Comparison of ENCODE assay signal across 23 cellular contexts in the genomic region with DNA sequence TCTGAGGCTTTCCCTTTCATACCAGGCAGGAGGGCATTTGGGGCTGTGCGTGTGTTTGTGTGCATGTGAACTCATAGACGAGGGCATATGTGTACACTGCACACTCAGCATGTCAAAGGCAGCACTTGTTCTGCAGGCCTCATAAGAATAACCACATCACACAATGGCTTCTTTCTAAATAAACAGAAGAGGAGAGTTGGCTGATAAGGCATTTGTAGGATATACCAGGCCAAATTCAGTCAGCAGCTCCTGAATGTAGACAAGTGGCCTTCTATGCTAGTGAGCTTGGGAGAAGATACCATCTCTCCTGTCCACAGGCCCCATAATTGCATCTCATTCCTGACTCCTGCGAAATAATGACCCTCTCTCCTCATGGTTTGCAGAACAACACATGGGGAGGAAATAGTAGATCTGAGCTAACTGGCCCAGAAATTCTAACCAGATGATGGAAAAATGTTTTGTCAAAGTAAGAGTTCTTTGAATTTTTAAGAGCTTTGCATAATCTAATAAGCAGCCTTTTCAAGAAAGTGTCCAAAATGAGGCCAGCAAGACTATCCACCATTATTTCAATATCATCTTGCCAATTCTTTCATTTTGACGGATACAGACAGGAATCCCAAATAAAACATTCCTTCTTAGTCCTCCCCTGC.
DNase-seq lines count a peak whose midpoint lies in the region; FAIRE-seq and TF ChIP-seq lines count a peak whose summit lies in the region.
"Had no signal": no experiment of that assay in that cellular context is flagged by ENCODE, and none has a peak within 500 bp of the region (broad histone marks: within the 10 kb centered on the region; RNA-seq: fewer than 3 reads in every experiment).

No MANE protein-coding gene starts in this region.

- no peaks in the 10 kb centered on the region for H3K9me3 ChIP-seq in astrocyte (ENCODE audit: insufficient read depth, low read depth, low read length)
- peaks cover 3% of the 10 kb centered on the region for H3K9me3 ChIP-seq in left ventricle myocardium inferior (replicated peaks)
- no peaks in the 10 kb centered on the region for H3K9me3 ChIP-seq in effector memory CD4-positive, alpha-beta T cell (ENCODE audit: control insufficient read depth, low read length)
- H3K9me3 ChIP-seq: mucosa of descending colon had no signal

- no peaks in the 10 kb centered on the region for H3K79me2 ChIP-seq in astrocyte (ENCODE audit: insufficient read depth, low read length)

- H3K27me3 Mint-ChIP-seq in astrocyte (ENCODE audit: low read depth, unreplicated experiment) = no peaks in the 10 kb centered on the region
- H3K27me3 Mint-ChIP-seq in activated naive CD8-positive, alpha-beta T cell treated with anti-CD3 and anti-CD28 coated beads for 36 hours = peaks cover 3% of the 10 kb centered on the region
- H3K27me3 Mint-ChIP-seq: activated CD4-positive, alpha-beta memory T cell treated with anti-CD3 and anti-CD28 coated beads, Interleukin-2, amount 10 ng/mL, durations not matched to agents 7 days and 5 days; progenitor cell of endocrine pancreas had no signal

- intact Hi-C loops in left ventricle myocardium inferior (cut with micrococcal nuclease) = no loop called here

- H3K36me3 ChIP-seq in astrocyte (ENCODE audit: insufficient read depth, low read length) (no peaks in the 10 kb centered on the region), left ventricle myocardium inferior (no peaks in the 10 kb centered on the region)
- H3K36me3 ChIP-seq in effector memory CD4-positive, alpha-beta T cell (ENCODE audit: control insufficient read depth, insufficient read depth, low read length) = no peaks in the 10 kb centered on the region

- H3K27ac ChIP-seq in astrocyte (ENCODE audit: low read depth, low read length) = no peak overlapping the region
- peak overlapping the region; percentile 55 for H3K27ac ChIP-seq in left ventricle myocardium inferior (replicated peaks)
- H3K27ac ChIP-seq in skin epidermis = peak overlapping the region in 16 of 21 experiments; percentile 10 to 77 (median 50)
- no peak overlapping the region for H3K27ac ChIP-seq in effector memory CD4-positive, alpha-beta T cell (ENCODE audit: insufficient read depth, low read length, poor library complexity, severe bottlenecking)
- H3K27ac ChIP-seq: foreskin keratinocyte had no signal

- H3K27me3 ChIP-seq in astrocyte (ENCODE audit: insufficient read depth, low read length) (no peaks in the 10 kb centered on the region), left ventricle myocardium inferior (ENCODE audit: low read depth) (no peaks in the 10 kb centered on the region)
- H3K27me3 ChIP-seq in effector memory CD4-positive, alpha-beta T cell (replicated peaks; ENCODE audit: control insufficient read depth, insufficient read depth, low read length, poor library complexity, severe bottlenecking) = no peaks in the 10 kb centered on the region
- H3K27me3 ChIP-seq: foreskin keratinocyte had no signal

- H3K4me2 ChIP-seq in astrocyte (ENCODE audit: low read length) = no peak overlapping the region

- no peaks in the 10 kb centered on the region for H4K20me1 ChIP-seq in astrocyte (ENCODE audit: insufficient read depth, low read length)

- H3K9me3 Mint-ChIP-seq in astrocyte (ENCODE audit: unreplicated experiment) = no peaks in the 10 kb centered on the region
- no peaks in the 10 kb centered on the region for H3K9me3 Mint-ChIP-seq in activated naive CD8-positive, alpha-beta T cell treated with anti-CD3 and anti-CD28 coated beads for 36 hours
- H3K9me3 Mint-ChIP-seq: activated CD4-positive, alpha-beta memory T cell treated with anti-CD3 and anti-CD28 coated beads, Interleukin-2, amount 10 ng/mL, durations not matched to agents 7 days and 5 days; activated T-helper 1 cell treated with anti-CD3 and anti-CD28 coated beads, Interleukin-12 subunit alpha, Interleukin-12 subunit beta, Interleukin-2, Interleukin-4 antibody, amounts not matched to agents 30 ng/mL and 10 ng/mL and 1 ng/mL, durations not matched to agents 14 hours and 24 hours and 36 hours had no signal

- FAIRE-seq in astrocyte (lab: Jason Lieb, UNC) = peak; percentile 20
- FAIRE-seq: GM18507, GM19239 had no signal

- no peak overlapping the region for H3K4me3 ChIP-seq in astrocyte (ENCODE audit: insufficient read depth, low read depth, low read length)
- no peak overlapping the region for H3K4me3 ChIP-seq in left ventricle myocardium inferior
- no peak overlapping the region for H3K4me3 ChIP-seq in skin epidermis
- no peak overlapping the region for H3K4me3 ChIP-seq in effector memory CD4-positive, alpha-beta T cell (ENCODE audit: insufficient read depth, low read depth, low read length, poor library complexity, severe bottlenecking)
- H3K4me3 ChIP-seq: mucosa of descending colon had no signal

- H3K4me1 Mint-ChIP-seq in astrocyte (ENCODE audit: low read depth, unreplicated experiment) = no peaks in the 10 kb centered on the region
- no peaks in the 10 kb centered on the region for H3K4me1 Mint-ChIP-seq in activated naive CD8-positive, alpha-beta T cell treated with anti-CD3 and anti-CD28 coated beads for 36 hours
- H3K4me1 Mint-ChIP-seq: activated CD4-positive, alpha-beta memory T cell treated with anti-CD3 and anti-CD28 coated beads, Interleukin-2, amount 10 ng/mL, durations not matched to agents 7 days and 5 days; CD8-positive, alpha-beta memory T cell; immature natural killer cell had no signal

- no peaks in the 10 kb centered on the region for H3K36me3 Mint-ChIP-seq in astrocyte (ENCODE audit: low read depth, unreplicated experiment)
- H3K36me3 Mint-ChIP-seq in activated naive CD8-positive, alpha-beta T cell treated with anti-CD3 and anti-CD28 coated beads for 36 hours = no peaks in the 10 kb centered on the region
- H3K36me3 Mint-ChIP-seq: CD8-positive, alpha-beta memory T cell; immature natural killer cell had no signal

- no peak overlapping the region for H3K4me3 Mint-ChIP-seq in astrocyte (ENCODE audit: unreplicated experiment)
- no peak overlapping the region for H3K4me3 Mint-ChIP-seq in activated naive CD8-positive, alpha-beta T cell treated with anti-CD3 and anti-CD28 coated beads for 36 hours
- H3K4me3 Mint-ChIP-seq: activated CD4-positive, alpha-beta memory T cell treated with anti-CD3 and anti-CD28 coated beads, Interleukin-2, amount 10 ng/mL, durations not matched to agents 7 days and 5 days; activated T-helper 1 cell treated with anti-CD3 and anti-CD28 coated beads, Interleukin-12 subunit alpha, Interleukin-12 subunit beta, Interleukin-2, Interleukin-4 antibody, amounts not matched to agents 30 ng/mL and 10 ng/mL and 1 ng/mL, durations not matched to agents 14 hours and 24 hours and 36 hours; CD8-positive, alpha-beta memory T cell; immature natural killer cell had no signal

- DNase-seq in GM04504 (ENCODE audit: low read depth) = peak; percentile 58
- no peak for DNase-seq in astrocyte (ENCODE audit: low read depth)
- DNase-seq in left ventricle myocardium inferior = no peak
- no peak for DNase-seq in cerebellum (ENCODE audit: low spot score)
- DNase-seq in activated naive CD8-positive, alpha-beta T cell treated with anti-CD3 and anti-CD28 coated beads for 36 hours = no peak
- no peak for DNase-seq in effector memory CD4-positive, alpha-beta T cell
- DNase-seq: activated CD4-positive, alpha-beta memory T cell treated with anti-CD3 and anti-CD28 coated beads, Interleukin-2, amount 10 ng/mL, durations not matched to agents 7 days and 5 days; amniotic stem cell; CD8-positive, alpha-beta memory T cell; GF-D8; GOT3; immature natural killer cell; mucosa of descending colon; MV-4-11; NCI-H2171 treated with DMSO at 0.1 percent for 48 hours; stimulated activated CD8-positive, alpha-beta memory T cell treated with anti-CD3 and anti-CD28 coated beads, Interleukin-4, amount 100 ng/mL, for 48 hours; trophoblast cell had no signal

- H3K27ac Mint-ChIP-seq in astrocyte (ENCODE audit: unreplicated experiment) = no peak overlapping the region
- H3K27ac Mint-ChIP-seq in activated naive CD8-positive, alpha-beta T cell treated with anti-CD3 and anti-CD28 coated beads for 36 hours = no peak overlapping the region
- H3K27ac Mint-ChIP-seq: activated CD4-positive, alpha-beta memory T cell treated with anti-CD3 and anti-CD28 coated beads, Interleukin-2, amount 10 ng/mL, durations not matched to agents 7 days and 5 days; activated T-helper 1 cell treated with anti-CD3 and anti-CD28 coated beads, Interleukin-12 subunit alpha, Interleukin-12 subunit beta, Interleukin-2, Interleukin-4 antibody, amounts not matched to agents 30 ng/mL and 10 ng/mL and 1 ng/mL, durations not matched to agents 14 hours and 24 hours and 36 hours; CD8-positive, alpha-beta memory T cell; immature natural killer cell; progenitor cell of endocrine pancreas had no signal

- no peaks in the 10 kb centered on the region for H3K4me1 ChIP-seq in astrocyte (ENCODE audit: insufficient read depth, low read length)
- peaks cover 7% of the 10 kb centered on the region for H3K4me1 ChIP-seq in left ventricle myocardium inferior
- no peaks in the 10 kb centered on the region for H3K4me1 ChIP-seq in effector memory CD4-positive, alpha-beta T cell (ENCODE audit: control insufficient read depth, insufficient read depth, low read length, poor library complexity, severe bottlenecking)

- H3K9ac ChIP-seq in astrocyte (ENCODE audit: low read length) = no peak overlapping the region

- H2AFZ ChIP-seq in astrocyte (ENCODE audit: low read depth, low read length) = no peak overlapping the region

- TF ChIP-seq CTCF in astrocyte (IDR thresholded peaks at IDR 0.05; ENCODE audit: insufficient read depth, low read depth, low read length) = no peak
- TF ChIP-seq CTCF in left ventricle myocardium inferior (IDR thresholded peaks at IDR 0.05; ENCODE audit: borderline replicate concordance) = no peak

Comparison
In these comparisons a context has a peak if more than half of its experiments do, and no peak if none do; other contexts are left out.
1. H3K27ac ChIP-seq: peak in left ventricle myocardium inferior (single experiment) and skin epidermis (16 of 21); none in astrocyte (single experiment) and effector memory CD4-positive, alpha-beta T cell (single experiment).